In the genomic region with DNA sequence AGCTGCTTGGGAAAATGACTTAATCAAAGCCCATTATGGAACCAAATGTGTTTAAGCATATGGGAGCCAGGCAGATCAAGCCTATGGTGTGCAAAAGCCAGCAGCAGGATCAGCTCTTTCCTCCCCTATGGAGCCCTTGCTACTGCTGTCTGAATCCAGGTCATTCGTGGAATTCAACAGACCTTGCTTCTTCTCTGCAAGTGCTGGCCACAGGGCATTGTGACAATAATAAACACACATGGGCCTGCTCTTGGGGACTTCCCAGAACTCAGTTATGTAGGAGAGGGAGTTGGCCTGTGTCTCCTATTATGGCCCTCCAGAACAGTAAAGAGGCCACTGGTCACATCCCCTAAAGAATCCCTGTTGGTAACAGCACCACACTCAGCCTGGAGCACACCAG, we compare ENCODE assay signal across 21 cellular contexts. TPM values are rescaled to one million over a fixed set of nuclear protein-coding genes. Genes with fewer than 3 reads are reported as not detected.
DNase-seq lines count a peak whose midpoint lies in the region; ATAC-seq and TF ChIP-seq lines count a peak whose summit lies in the region.
"Had no signal": no experiment of that assay in that cellular context is flagged by ENCODE, and none has a peak within 500 bp of the region (broad histone marks: within the 10 kb centered on the region; RNA-seq: fewer than 3 reads in every experiment).

No MANE protein-coding gene starts in this region.

- peaks cover 9% of the 10 kb centered on the region for H3K9me2 ChIP-seq in GM23338 (ENCODE audit: insufficient read depth)

- H3K27me3 ChIP-seq in GM23338 (ENCODE audit: insufficient read depth) = no peaks in the 10 kb centered on the region
- H3K27me3 ChIP-seq: BLaER1 treated with 17β-estradiol and CSF1 and Interleukin-3, amounts not matched to agents 10 nM and 100 nM; Peyer's patch had no signal

- H3K9me3 Mint-ChIP-seq in activated CD8-positive, alpha-beta memory T cell treated with anti-CD3 and anti-CD28 coated beads, Interleukin-2, amount 10 ng/mL, durations not matched to agents 7 days and 5 days (ENCODE audit: low read depth) = no peaks in the 10 kb centered on the region
- H3K9me3 Mint-ChIP-seq in dendritic cell treated with granulocyte-macrophage colony-stimulating factor and Interleukin-4, amounts not matched to agents 40 ng/mL and 50 ng/mL, for 4 days = no peaks in the 10 kb centered on the region
- no peaks in the 10 kb centered on the region for H3K9me3 Mint-ChIP-seq in GM23338

- peaks cover 8% of the 10 kb centered on the region for H3K79me2 ChIP-seq in GM23338 (replicated peaks; ENCODE audit: insufficient read depth)

- in situ Hi-C loops in G401 (cut with HindIII; ENCODE audit: low sequenced_read_pairs) = no loop called here

- no peak for ATAC-seq in activated CD8-positive, alpha-beta memory T cell treated with anti-CD3 and anti-CD28 coated beads, Interleukin-2, amount 10 ng/mL, durations not matched to agents 7 days and 5 days
- ATAC-seq in left lobe of liver = no peak
- no peak for ATAC-seq in GM23338
- ATAC-seq in activated CD4-positive, CD25-positive, alpha-beta regulatory T cell treated with anti-CD3 and anti-CD28 coated beads, Interleukin-2, amount 50 U/mL, for 24 hours = no peak

- no peaks in the 10 kb centered on the region for H3K27me3 Mint-ChIP-seq in activated CD8-positive, alpha-beta memory T cell treated with anti-CD3 and anti-CD28 coated beads, Interleukin-2, amount 10 ng/mL, durations not matched to agents 7 days and 5 days
- H3K27me3 Mint-ChIP-seq in dendritic cell treated with granulocyte-macrophage colony-stimulating factor and Interleukin-4, amounts not matched to agents 40 ng/mL and 50 ng/mL, for 4 days = no peaks in the 10 kb centered on the region
- peaks cover 2% of the 10 kb centered on the region for H3K27me3 Mint-ChIP-seq in GM23338 (ENCODE audit: insufficient read depth, low read depth, poor library complexity)

- no peak overlapping the region for H3K27ac ChIP-seq in GM23338 (ENCODE audit: low read depth)
- H3K27ac ChIP-seq: BLaER1 treated with 17β-estradiol and CSF1 and Interleukin-3, amounts not matched to agents 10 nM and 100 nM; Peyer's patch had no signal

- no peak overlapping the region for H3K4me3 ChIP-seq in GM23338
- H3K4me3 ChIP-seq: BLaER1 treated with 17β-estradiol and CSF1 and Interleukin-3, amounts not matched to agents 10 nM and 100 nM; Peyer's patch had no signal

- H4K20me1 ChIP-seq in GM23338 (replicated peaks; ENCODE audit: insufficient read depth) = no peaks in the 10 kb centered on the region

- no peaks in the 10 kb centered on the region for H3F3A ChIP-seq in GM23338 (replicated peaks; ENCODE audit: low read depth)

- no peaks in the 10 kb centered on the region for H3K36me3 ChIP-seq in GM23338 (ENCODE audit: insufficient read depth)

- TF ChIP-seq CTCF in GM23338 (conservative IDR thresholded peaks at IDR 0.05; ENCODE audit: low read depth in 2 of 2) = no peak

- H3K36me3 Mint-ChIP-seq in activated CD8-positive, alpha-beta memory T cell treated with anti-CD3 and anti-CD28 coated beads, Interleukin-2, amount 10 ng/mL, durations not matched to agents 7 days and 5 days = peaks cover 17% of the 10 kb centered on the region
- H3K36me3 Mint-ChIP-seq in dendritic cell treated with granulocyte-macrophage colony-stimulating factor and Interleukin-4, amounts not matched to agents 40 ng/mL and 50 ng/mL, for 4 days (ENCODE audit: low read depth) = peaks cover 30% of the 10 kb centered on the region
- H3K36me3 Mint-ChIP-seq in GM23338 (ENCODE audit: low read depth) = peaks cover 15% of the 10 kb centered on the region; the same call in 2 of the 3 replicates
- H3K36me3 Mint-ChIP-seq: CD4-positive, alpha-beta memory T cell had no signal

- H2AFZ ChIP-seq in GM23338 = no peak overlapping the region

- H3K4me3 Mint-ChIP-seq in activated CD8-positive, alpha-beta memory T cell treated with anti-CD3 and anti-CD28 coated beads, Interleukin-2, amount 10 ng/mL, durations not matched to agents 7 days and 5 days = no peak overlapping the region
- no peak overlapping the region for H3K4me3 Mint-ChIP-seq in dendritic cell treated with granulocyte-macrophage colony-stimulating factor and Interleukin-4, amounts not matched to agents 40 ng/mL and 50 ng/mL, for 4 days
- no peak overlapping the region for H3K4me3 Mint-ChIP-seq in GM23338
- H3K4me3 Mint-ChIP-seq: CD4-positive, alpha-beta memory T cell had no signal

- H3K4me1 Mint-ChIP-seq in activated CD8-positive, alpha-beta memory T cell treated with anti-CD3 and anti-CD28 coated beads, Interleukin-2, amount 10 ng/mL, durations not matched to agents 7 days and 5 days = peaks cover 28% of the 10 kb centered on the region
- H3K4me1 Mint-ChIP-seq in dendritic cell treated with granulocyte-macrophage colony-stimulating factor and Interleukin-4, amounts not matched to agents 40 ng/mL and 50 ng/mL, for 4 days (ENCODE audit: low read depth) = peaks cover 81% of the 10 kb centered on the region
- H3K4me1 Mint-ChIP-seq in GM23338 = peaks cover 41% of the 10 kb centered on the region

- CTCF ChIA-PET in activated CD8-positive, alpha-beta memory T cell treated with anti-CD3 and anti-CD28 coated beads, Interleukin-2, amount 10 ng/mL, durations not matched to agents 7 days and 5 days (lab: Charles Lee) = interaction anchor here (0.9 kb wide), 1 partner anchor 40 kb away, joined by 3 read pairs; no protein-coding TSS in a partner anchor

- no peak overlapping the region for H3K27ac Mint-ChIP-seq in activated CD8-positive, alpha-beta memory T cell treated with anti-CD3 and anti-CD28 coated beads, Interleukin-2, amount 10 ng/mL, durations not matched to agents 7 days and 5 days
- peak overlapping the region; percentile 85 for H3K27ac Mint-ChIP-seq in dendritic cell treated with granulocyte-macrophage colony-stimulating factor and Interleukin-4, amounts not matched to agents 40 ng/mL and 50 ng/mL, for 4 days
- no peak overlapping the region for H3K27ac Mint-ChIP-seq in GM23338
- H3K27ac Mint-ChIP-seq: CD4-positive, alpha-beta memory T cell had no signal

- peak; percentile 35 for DNase-seq in activated CD8-positive, alpha-beta memory T cell treated with anti-CD3 and anti-CD28 coated beads for 24 hours
- DNase-seq in activated CD8-positive, alpha-beta memory T cell treated with anti-CD3 and anti-CD28 coated beads, Interleukin-2, amount 10 ng/mL, durations not matched to agents 7 days and 5 days = no peak
- DNase-seq in G401 (ENCODE audit: low spot score) (peak; percentile 57), left lobe of liver (ENCODE audit: low spot score) (peak; percentile 14), GM23338 (ENCODE audit: low spot score) (no peak), superior temporal gyrus (ENCODE audit: extremely low spot score) (no peak)
- DNase-seq: 8988T; CD4-positive, alpha-beta memory T cell; DND-41; GOT3; HCEC 1CT; KG1; NCI-H1092 treated with DMSO at 0.1 percent for 48 hours; NCI-H146; NCI-H2029; NCI-H2227 treated with DMSO at 0.1 percent for 48 hours; NCI-H510A; Peyer's patch had no signal

- H3K4me2 ChIP-seq in GM23338 = no peak overlapping the region

- intact Hi-C loops in dendritic cell treated with granulocyte-macrophage colony-stimulating factor and Interleukin-4, amounts not matched to agents 40 ng/mL and 50 ng/mL, for 4 days (cut with micrococcal nuclease) = loop anchor here (10.0 kb wide), 1 partner anchor 56 kb away; no protein-coding TSS in a partner anchor

- H3K4me1 ChIP-seq in GM23338 (ENCODE audit: insufficient read depth) = peaks cover 32% of the 10 kb centered on the region

TF ChIP-seq in GM23338, 12 proteins besides CTCF, POLR2A, EP300 and RAD21 (continues in another document):
- TF ChIP-seq JUNB (IDR thresholded peaks at IDR 0.05; ENCODE audit: unreplicated experiment) = no peak
- no peak for TF ChIP-seq STAT1 (IDR thresholded peaks at IDR 0.05; ENCODE audit: unreplicated experiment)

RNA-seq across cellular contexts. Expression of a gene that starts 18.6 kb away (rescaled TPM):
- total RNA-seq in activated CD8-positive, alpha-beta memory T cell treated with anti-CD3 and anti-CD28 coated beads, Interleukin-2, amount 10 ng/mL, durations not matched to agents 7 days and 5 days = 10 to 100 TPM; 10.6 to 11.6 TPM
- not detected in 2 replicates for total RNA-seq in G401 (2014; rRNA removed; shearing (Covaris generic))
- total RNA-seq in left lobe of liver = 9.6 TPM
- 12.8 and 13.1 TPM in 2 replicates for total RNA-seq in GM23338 (2014; rRNA removed; shearing (Covaris generic))
- 4.1 and 4.9 TPM in 2 replicates for polyA plus RNA-seq in GM23338 (2016; fragmentation: Nextera tagmentation; extraction: Ambion mirVana)

Comparison
In these comparisons a context has a peak if more than half of its experiments do, and no peak if none do; other contexts are left out.
1. DNase-seq: peak in activated CD8-positive, alpha-beta memory T cell treated with anti-CD3 and anti-CD28 coated beads for 24 hours (single experiment), G401 (single experiment) and left lobe of liver (single experiment); none in activated CD8-positive, alpha-beta memory T cell treated with anti-CD3 and anti-CD28 coated beads, Interleukin-2, amount 10 ng/mL, durations not matched to agents 7 days and 5 days (single experiment), GM23338 (single experiment) and superior temporal gyrus (single experiment).
2. RNA of a gene that starts 18.6 kb away (total RNA-seq): 12.8 to 13.1 TPM in GM23338, 10.6 to 11.6 TPM in activated CD8-positive, alpha-beta memory T cell treated with anti-CD3 and anti-CD28 coated beads, Interleukin-2, amount 10 ng/mL, durations not matched to agents 7 days and 5 days and 9.6 TPM in left lobe of liver (single experiment); not detected in G401; every median in the first group is over 10 times any median in the second.